In the genomic region with DNA sequence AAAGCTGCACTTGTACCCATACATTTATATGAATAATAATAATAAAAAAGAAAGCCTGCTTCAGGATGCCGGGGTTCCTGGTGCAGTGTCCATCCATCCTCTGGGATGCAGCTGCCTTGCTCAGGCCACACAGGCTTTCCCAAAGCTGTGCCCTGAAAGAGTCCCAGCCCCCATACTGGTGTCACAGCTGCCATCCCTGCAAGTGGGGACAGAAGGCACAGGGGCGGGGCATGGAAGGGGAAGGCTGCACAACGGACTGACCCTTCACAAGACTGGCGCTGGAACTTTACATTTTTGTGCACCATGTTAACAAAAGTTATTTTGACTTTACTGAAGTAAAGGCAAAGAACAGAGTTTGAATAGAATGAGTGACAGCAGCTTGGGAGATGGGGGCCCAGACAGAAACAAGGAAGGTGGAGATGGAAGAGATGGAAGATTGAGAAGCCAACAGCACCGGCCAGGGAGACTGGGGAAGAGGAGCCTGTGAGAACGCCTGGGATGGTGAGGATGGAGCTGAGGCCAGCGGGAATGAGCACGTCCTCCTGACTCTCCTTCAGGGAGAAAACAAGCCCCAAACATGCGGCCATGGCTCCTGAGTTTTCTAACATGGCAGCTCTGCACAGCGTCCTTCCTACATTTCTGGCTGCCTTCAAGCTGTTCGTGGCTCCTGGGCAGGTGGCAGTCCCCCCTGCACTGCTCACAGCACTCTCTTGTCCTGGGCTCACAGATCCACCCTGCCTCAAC, we compare ENCODE assay signal across 2 cellular contexts.
TF ChIP-seq lines count a peak whose summit lies in the region.

No MANE protein-coding gene starts in this region.

TF ChIP-seq in H1, 55 proteins besides CTCF, POLR2A, EP300 and RAD21:
- no peak for TF ChIP-seq EZH2 (IDR thresholded peaks at IDR 0.05; ENCODE audit: low read depth, low read length, severe bottlenecking)
- no peak for TF ChIP-seq GTF2F1 (IDR thresholded peaks at IDR 0.05; ENCODE audit: borderline replicate concordance, low read depth, low read length)
- TF ChIP-seq, protein P1, sequence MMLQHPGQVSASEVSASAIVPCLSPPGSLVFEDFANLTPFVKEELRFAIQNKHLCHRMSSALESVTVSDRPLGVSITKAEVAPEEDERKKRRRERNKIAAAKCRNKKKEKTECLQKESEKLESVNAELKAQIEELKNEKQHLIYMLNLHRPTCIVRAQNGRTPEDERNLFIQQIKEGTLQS (IDR thresholded peaks at IDR 0.05; ENCODE audit: insufficient read depth, low read depth, low read length): no peak
- no peak for TF ChIP-seq SUZ12 (IDR thresholded peaks at IDR 0.05; ENCODE audit: low read length)
- TF ChIP-seq TBP (IDR thresholded peaks at IDR 0.05; ENCODE audit: low read depth, low read length): no peak
- no peak for TF ChIP-seq FOSL1 (IDR thresholded peaks at IDR 0.05; ENCODE audit: insufficient read depth, low read depth, low read length)

TF ChIP-seq in GM23338, 12 proteins besides CTCF, POLR2A, EP300 and RAD21:
- TF ChIP-seq, protein P2, sequence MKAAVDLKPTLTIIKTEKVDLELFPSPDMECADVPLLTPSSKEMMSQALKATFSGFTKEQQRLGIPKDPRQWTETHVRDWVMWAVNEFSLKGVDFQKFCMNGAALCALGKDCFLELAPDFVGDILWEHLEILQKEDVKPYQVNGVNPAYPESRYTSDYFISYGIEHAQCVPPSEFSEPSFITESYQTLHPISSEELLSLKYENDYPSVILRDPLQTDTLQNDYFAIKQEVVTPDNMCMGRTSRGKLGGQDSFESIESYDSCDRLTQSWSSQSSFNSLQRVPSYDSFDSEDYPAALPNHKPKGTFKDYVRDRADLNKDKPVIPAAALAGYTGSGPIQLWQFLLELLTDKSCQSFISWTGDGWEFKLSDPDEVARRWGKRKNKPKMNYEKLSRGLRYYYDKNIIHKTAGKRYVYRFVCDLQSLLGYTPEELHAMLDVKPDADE (IDR thresholded peaks at IDR 0.05): no peak
- TF ChIP-seq CREB1 (CRISPR knock-in tag; IDR thresholded peaks at IDR 0.05; ENCODE audit: low read depth): no peak
- no peak for TF ChIP-seq STAT1 (IDR thresholded peaks at IDR 0.05; ENCODE audit: unreplicated experiment)
